1 cellular context compared by ENCODE assay signal in the genomic region with DNA sequence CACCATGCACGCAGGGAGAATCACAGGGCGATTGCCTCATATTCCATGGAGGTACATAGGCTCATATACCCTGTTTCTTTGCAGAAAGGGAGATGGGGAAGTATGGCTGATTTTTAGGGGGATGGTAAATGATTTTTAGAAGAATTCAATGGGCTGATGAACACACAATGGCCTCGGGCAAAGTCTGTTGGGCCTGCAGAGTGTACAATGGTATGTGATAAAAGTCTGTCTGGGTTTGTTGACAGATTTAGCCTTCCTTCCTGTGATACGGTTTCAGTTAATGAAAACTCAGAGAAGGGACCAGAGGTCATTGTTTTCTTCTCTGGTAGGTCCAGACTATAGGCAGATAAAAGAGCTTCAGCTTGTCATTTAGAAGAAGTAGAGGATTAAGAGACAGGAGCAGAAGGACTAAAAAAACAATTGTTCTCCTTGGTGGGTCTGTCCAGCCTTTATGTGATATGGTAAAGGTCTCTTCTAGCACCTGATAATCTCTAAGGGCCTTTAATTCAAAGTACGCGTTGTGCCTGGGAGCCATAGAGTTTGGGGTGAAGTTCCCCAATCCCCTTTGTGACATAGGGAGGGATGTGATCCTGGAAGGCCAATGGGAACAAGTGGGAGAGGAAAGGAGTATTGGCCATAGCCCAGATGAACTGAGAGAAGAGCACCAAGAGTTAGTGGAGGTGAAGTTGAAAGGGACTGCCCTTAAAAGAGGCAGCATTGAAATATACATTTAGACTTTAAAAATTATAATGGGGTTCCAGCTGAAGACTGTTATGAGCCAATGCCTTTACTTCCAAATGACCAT.
TF ChIP-seq lines count a peak whose summit lies in the region.

No MANE protein-coding gene starts in this region.

TF ChIP-seq in HepG2, 621 proteins besides CTCF, POLR2A, EP300 and RAD21 (continued from another document):
- TF ChIP-seq ZNF800 (CRISPR knock-in tag; IDR thresholded peaks at IDR 0.05) = no peak
- TF ChIP-seq, protein P1, sequence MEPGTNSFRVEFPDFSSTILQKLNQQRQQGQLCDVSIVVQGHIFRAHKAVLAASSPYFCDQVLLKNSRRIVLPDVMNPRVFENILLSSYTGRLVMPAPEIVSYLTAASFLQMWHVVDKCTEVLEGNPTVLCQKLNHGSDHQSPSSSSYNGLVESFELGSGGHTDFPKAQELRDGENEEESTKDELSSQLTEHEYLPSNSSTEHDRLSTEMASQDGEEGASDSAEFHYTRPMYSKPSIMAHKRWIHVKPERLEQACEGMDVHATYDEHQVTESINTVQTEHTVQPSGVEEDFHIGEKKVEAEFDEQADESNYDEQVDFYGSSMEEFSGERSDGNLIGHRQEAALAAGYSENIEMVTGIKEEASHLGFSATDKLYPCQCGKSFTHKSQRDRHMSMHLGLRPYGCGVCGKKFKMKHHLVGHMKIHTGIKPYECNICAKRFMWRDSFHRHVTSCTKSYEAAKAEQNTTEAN (CRISPR knock-in tag; conservative IDR thresholded peaks at IDR 0.05) = peak; percentile 59; the same call in 1 of the 2 replicates
- no peak for TF ChIP-seq ZFAT (CRISPR knock-in tag; conservative IDR thresholded peaks at IDR 0.05)
- no peak for TF ChIP-seq SIN3B (IDR thresholded peaks at IDR 0.05; ENCODE audit: low read length)
- TF ChIP-seq MTA1 (CRISPR knock-in tag; IDR thresholded peaks at IDR 0.05; ENCODE audit: borderline replicate concordance) = no peak; the same call in 1 of the 2 replicates
- TF ChIP-seq TEAD2 (CRISPR knock-in tag; IDR thresholded peaks at IDR 0.05) = no peak
- TF ChIP-seq SP140L (CRISPR knock-in tag; IDR thresholded peaks at IDR 0.05; ENCODE audit: borderline replicate concordance) = no peak
- no peak for TF ChIP-seq PLSCR1 (CRISPR knock-in tag; IDR thresholded peaks at IDR 0.05; ENCODE audit: borderline replicate concordance)
- no peak for TF ChIP-seq ZNF232 (CRISPR knock-in tag; IDR thresholded peaks at IDR 0.05; ENCODE audit: borderline replicate concordance)
